ENCODE assay signal across 18 cellular contexts in genomic region chr14:100667706-100668105, GRCh38. TPM values are rescaled to one million over a fixed set of nuclear protein-coding genes. Genes with fewer than 3 reads are reported as not detected.
DNase-seq lines count a peak whose midpoint lies in the region; ATAC-seq and TF ChIP-seq lines count a peak whose summit lies in the region.
"Had no signal": no experiment of that assay in that cellular context is flagged by ENCODE, and none has a peak within 500 bp of the region (broad histone marks: within the 10 kb centered on the region; RNA-seq: fewer than 3 reads in every experiment).

No MANE protein-coding gene starts in this region.

- no peak overlapping the region for H2AK5ac ChIP-seq in mesenchymal stem cell (ENCODE audit: low read length, severe bottlenecking)

- H3K9me3 ChIP-seq in mesenchymal stem cell (ENCODE audit: control insufficient read depth, low read length) (no peaks in the 10 kb centered on the region), neural progenitor cell (ENCODE audit: low read depth) (no peaks in the 10 kb centered on the region)
- H3K9me3 ChIP-seq: A549, Caco-2, HAP-1 had no signal

- H3K27me3 Mint-ChIP-seq in neural progenitor cell (ENCODE audit: insufficient read depth, low read depth), result peaks cover 25% of the 10 kb centered on the region

- no peak overlapping the region for H3K4ac ChIP-seq in mesenchymal stem cell (ENCODE audit: low read depth in 1 of 2, low read length in 2 of 2)

- peaks cover 23% of the 10 kb centered on the region for H3F3A ChIP-seq in neural progenitor cell (ENCODE audit: low read depth)

- no peak overlapping the region for H4K8ac ChIP-seq in mesenchymal stem cell (ENCODE audit: low read length)

- H3K36me3 ChIP-seq in mesenchymal stem cell (ENCODE audit: control insufficient read depth in 1 of 2, insufficient read depth in 2 of 2, low read depth in 1 of 2, low read length in 2 of 2) (no peaks in the 10 kb centered on the region), neural progenitor cell (no peaks in the 10 kb centered on the region), H7 (replicated peaks; ENCODE audit: control insufficient read depth, insufficient read depth, low read length) (no peaks in the 10 kb centered on the region)
- H3K36me3 ChIP-seq: HAP-1 had no signal

- peak; percentile 23 for DNase-seq in left ventricle myocardium superior
- no peak for DNase-seq in Right ventricle myocardium inferior (ENCODE audit: missing footprints)
- no peak for DNase-seq in mesenchymal stem cell
- DNase-seq in neural progenitor cell (ENCODE audit: low spot score), result no peak
- no peak for DNase-seq in stimulated activated CD4-positive, alpha-beta T cell treated with anti-CD3 and anti-CD28 coated beads, Interleukin-4, amount 100 ng/mL, for 1 hour
- DNase-seq in H7, result no peak
- DNase-seq in erythroblast (lab: John Stamatoyannopoulos, UW), result no peak
- DNase-seq: AML-193; Caco-2; CD4-positive, alpha-beta T cell; GDM1; GOT3 had no signal

- no peaks in the 10 kb centered on the region for H4K20me1 ChIP-seq in neural progenitor cell (ENCODE audit: low read depth)

- H3K9me3 Mint-ChIP-seq in neural progenitor cell, result peaks cover 2% of the 10 kb centered on the region
- H3K9me3 Mint-ChIP-seq: CD4-positive, alpha-beta T cell had no signal

- H3K27ac ChIP-seq in mesenchymal stem cell (ENCODE audit: low read length, poor library complexity, severe bottlenecking), result no peak overlapping the region
- no peak overlapping the region for H3K27ac ChIP-seq in neural progenitor cell
- H3K27ac ChIP-seq: 22Rv1, A549, C4-2B had no signal

- peaks cover 43% of the 10 kb centered on the region for H3K4me1 Mint-ChIP-seq in neural progenitor cell

- intact Hi-C loops in left ventricle myocardium superior (cut with micrococcal nuclease), result no loop called here
- intact Hi-C loops in Right ventricle myocardium inferior (cut with DNase I), result loop anchor here (10.0 kb wide), 1 partner anchor 157 kb away; the partner anchor contains the start of gene MEG3

- H2AFZ ChIP-seq in mesenchymal stem cell (ENCODE audit: low read depth, low read length), result no peak overlapping the region
- H2AFZ ChIP-seq in neural progenitor cell (replicated peaks), result no peak overlapping the region

- no peak overlapping the region for H2BK5ac ChIP-seq in mesenchymal stem cell (ENCODE audit: low read depth, low read length, poor library complexity, severe bottlenecking)

- no peak overlapping the region for H2BK12ac ChIP-seq in mesenchymal stem cell (ENCODE audit: low read length in 2 of 2)

- peaks cover 7 to 57% of the 10 kb centered on the region in 2 experiments for H3K27me3 ChIP-seq in mesenchymal stem cell (ENCODE audit: control insufficient read depth in 1 of 2, insufficient read depth in 1 of 2, low read length in 2 of 2)
- H3K27me3 ChIP-seq in neural progenitor cell, result no peaks in the 10 kb centered on the region
- H3K27me3 ChIP-seq in H7 (ENCODE audit: control insufficient read depth, insufficient read depth, low read length), result 0 out of 2 replicates have a peak, but pooled peaks cover 4% of the 10 kb centered on the region

- H3K23ac ChIP-seq in mesenchymal stem cell (ENCODE audit: low read length in 2 of 2), result no peak overlapping the region

- no peaks in the 10 kb centered on the region for H3K79me2 ChIP-seq in neural progenitor cell (ENCODE audit: low read depth)

- ATAC-seq in left ventricle myocardium superior, result no peak
- ATAC-seq in Right ventricle myocardium inferior, result no peak
- ATAC-seq: A549 had no signal

- TF ChIP-seq CTCF in neural progenitor cell (IDR thresholded peaks at IDR 0.05), result no peak

- H3K4me3 ChIP-seq in mesenchymal stem cell (ENCODE audit: insufficient read depth in 1 of 2, low read depth in 1 of 2, low read length in 2 of 2), result no peak overlapping the region
- no peak overlapping the region for H3K4me3 ChIP-seq in neural progenitor cell
- H3K4me3 ChIP-seq in H7 (ENCODE audit: insufficient read depth, low read depth, low read length), result no peak overlapping the region
- H3K4me3 ChIP-seq: A549, HAP-1 had no signal

- no peak overlapping the region for H3K18ac ChIP-seq in mesenchymal stem cell (ENCODE audit: low read depth in 1 of 2, low read length in 2 of 2)

- no peak for TF ChIP-seq POLR2A in erythroblast (IDR thresholded peaks at IDR 0.05; ENCODE audit: low read length)

- H3K14ac ChIP-seq in mesenchymal stem cell (ENCODE audit: low read length in 2 of 2), result no peak overlapping the region

- H3K4me1 ChIP-seq in mesenchymal stem cell (ENCODE audit: control insufficient read depth, insufficient read depth, low read depth, low read length), result peaks cover 24% of the 10 kb centered on the region
- peaks cover 35% of the 10 kb centered on the region for H3K4me1 ChIP-seq in neural progenitor cell
- H3K4me1 ChIP-seq: HAP-1 had no signal

- H3K36me3 Mint-ChIP-seq in neural progenitor cell, result no peaks in the 10 kb centered on the region

- H4K91ac ChIP-seq in mesenchymal stem cell (ENCODE audit: low read length), result peak overlapping the region; percentile 1

- peak overlapping the region; percentile 53 for H3K27ac Mint-ChIP-seq in neural progenitor cell
- H3K27ac Mint-ChIP-seq: CD4-positive, alpha-beta T cell had no signal

- H3K9ac ChIP-seq in mesenchymal stem cell (ENCODE audit: low read length) (no peak overlapping the region), neural progenitor cell (no peak overlapping the region)

- 93% methylated on average over 17 of the region's 17 CpGs for WGBS in mesenchymal stem cell

- H2BK15ac ChIP-seq in mesenchymal stem cell (ENCODE audit: low read depth, poor library complexity, severe bottlenecking), result no peak overlapping the region

- H2BK120ac ChIP-seq in mesenchymal stem cell (ENCODE audit: low read depth, low read length), result no peak overlapping the region

- H3K79me1 ChIP-seq in mesenchymal stem cell (replicated peaks; ENCODE audit: low read length, poor library complexity, severe bottlenecking), result no peaks in the 10 kb centered on the region

- H3K4me3 Mint-ChIP-seq in neural progenitor cell, result no peak overlapping the region
- H3K4me3 Mint-ChIP-seq: CD4-positive, alpha-beta T cell had no signal

- H3K4me2 ChIP-seq in mesenchymal stem cell (ENCODE audit: low read length, poor library complexity, severe bottlenecking) (no peak overlapping the region), neural progenitor cell (no peak overlapping the region)
- H3K4me2 ChIP-seq: A549 had no signal

RNA-seq across cellular contexts. Expression of gene DLK1, which starts 59.0 kb away (rescaled TPM):
- total RNA-seq in left ventricle myocardium superior (22.7 TPM), Right ventricle myocardium inferior (52.3 TPM), neural progenitor cell (ENCODE audit: low replicate concordance) (312 and 1,018 TPM in 2 replicates)
- polyA plus RNA-seq in mesenchymal stem cell (2013, experiment 1 of 2), result 80.9 TPM
- 81.8 TPM for polyA plus RNA-seq in mesenchymal stem cell (2013, experiment 2 of 2)
- total RNA-seq in H7 (2014; rRNA removed; shearing (Covaris generic)), result 0.37 and 1.5 TPM in 2 replicates
- total RNA-seq: Caco-2; CD4-positive, alpha-beta T cell; HT-29 had no signal
- polyA plus RNA-seq: BJ had no signal
